Comparison of ENCODE assay signal across 8 cellular contexts in the genomic region with DNA sequence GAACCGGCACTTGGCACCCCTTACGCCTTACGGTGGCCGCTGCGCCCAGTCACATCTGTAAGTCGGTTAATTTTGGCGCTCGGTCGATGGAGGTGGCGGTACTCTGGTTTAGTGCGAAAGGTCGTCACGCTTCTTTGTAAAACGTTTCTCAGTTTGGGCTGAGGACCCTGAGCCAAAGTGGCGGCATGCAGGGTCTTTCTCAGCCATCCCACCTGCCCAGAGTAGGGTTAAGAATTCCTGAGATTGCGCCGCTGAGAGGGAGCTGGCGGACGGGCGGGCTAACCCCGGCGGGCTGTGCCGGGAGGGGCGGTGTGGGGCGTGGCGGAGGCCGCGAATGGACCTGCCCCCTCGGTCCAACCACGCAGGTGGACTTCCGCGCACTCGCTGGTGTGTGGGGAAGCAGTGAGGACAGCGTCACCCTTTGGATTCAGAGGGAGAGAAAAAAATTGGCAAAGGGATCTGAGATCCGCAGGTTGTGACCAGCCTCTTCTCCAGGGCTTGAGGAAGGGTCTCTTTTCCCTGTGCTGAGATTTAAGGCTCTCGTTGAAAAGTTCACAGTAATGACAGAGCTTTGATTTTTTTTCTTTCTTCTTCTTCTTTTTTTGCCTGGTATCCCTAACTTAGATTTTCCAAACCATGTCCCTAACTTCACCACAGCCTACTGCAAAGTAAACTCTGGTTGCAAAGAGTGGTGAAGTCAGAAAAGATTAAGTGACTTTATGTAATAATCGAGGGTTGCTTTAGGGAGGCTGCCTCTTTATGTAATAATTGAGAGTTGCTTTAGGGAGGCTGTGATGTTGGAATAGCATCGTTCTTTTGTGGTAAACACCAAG. TPM values are rescaled to one million over a fixed set of nuclear protein-coding genes. Genes with fewer than 3 reads are reported as not detected.
A peak's percentile ranks its signal among the peaks of the same experiment; 100 is the strongest.
DNase-seq lines count a peak whose midpoint lies in the region; ATAC-seq and TF ChIP-seq lines count a peak whose summit lies in the region.

No MANE protein-coding gene starts in this region.

- H3F3A ChIP-seq in OCI-LY1 (ENCODE audit: insufficient read depth, low read length) = no peaks in the 10 kb centered on the region

- DNase-seq in Daoy (ENCODE audit: low read depth) (peak; percentile 95), HuH-7.5 (ENCODE audit: low spot score) (peak; percentile 65), fibroblast of pulmonary artery (ENCODE audit: low read depth) (peak; percentile 81), natural killer cell (peak; percentile 64), stromal cell of bone marrow (ENCODE audit: low read depth) (peak; percentile 50)
- peak; percentile 63 for DNase-seq in activated T-helper 9 cell treated with anti-CD3 and anti-CD28 coated beads, Interleukin-2, amount 50 U/mL, for 16 hours (ENCODE audit: low read depth)

- ATAC-seq in GM21576 (IDR thresholded peaks at IDR 0.05; ENCODE audit: unreplicated experiment) (peak; percentile 64), natural killer cell (peak; percentile 35 to 60 (median 37))

- H3K4me1 Mint-ChIP-seq in natural killer cell = peaks cover 42 to 48% of the 10 kb centered on the region in 2 donors

- TF ChIP-seq CTCF in OCI-LY1 (IDR thresholded peaks at IDR 0.05; ENCODE audit: low read length) = no peak
- TF ChIP-seq CTCF in fibroblast of pulmonary artery (IDR thresholded peaks at IDR 0.05; ENCODE audit: low read length, missing control alignments) = peak; percentile 17
- TF ChIP-seq CTCF in natural killer cell (IDR thresholded peaks at IDR 0.05) = no peak

- H3K79me2 ChIP-seq in OCI-LY1 (ENCODE audit: insufficient read depth, low read length) = peaks cover 34% of the 10 kb centered on the region

- H3K4me3 Mint-ChIP-seq in natural killer cell = peak overlapping the region; percentile 100

- no peaks in the 10 kb centered on the region for H3K9me3 Mint-ChIP-seq in natural killer cell

- peak overlapping the region; percentile 70 for H3K27ac ChIP-seq in OCI-LY1 (ENCODE audit: low read depth, low read length, poor library complexity, severe bottlenecking)

- no peaks in the 10 kb centered on the region for H3K36me3 Mint-ChIP-seq in natural killer cell

- H2AFZ ChIP-seq in OCI-LY1 (ENCODE audit: low read length) = no peak overlapping the region

- no peaks in the 10 kb centered on the region for H3K27me3 ChIP-seq in OCI-LY1 (ENCODE audit: insufficient read depth, low read length)

- H3K4me3 ChIP-seq in OCI-LY1 (ENCODE audit: low read depth, low read length, poor library complexity, severe bottlenecking) (peak overlapping the region; percentile 62), fibroblast of pulmonary artery (replicated peaks; ENCODE audit: low read depth, low read length) (peak overlapping the region; percentile 87)

- H3K27me3 Mint-ChIP-seq in natural killer cell (ENCODE audit: low read depth in 2 of 2) = peaks cover 0 to 1% of the 10 kb centered on the region in 2 donors

- no peaks in the 10 kb centered on the region for H4K20me1 ChIP-seq in OCI-LY1 (ENCODE audit: insufficient read depth, low read length)

- H3K9me2 ChIP-seq in OCI-LY1 (ENCODE audit: low read depth, low read length) = no peaks in the 10 kb centered on the region

- no peaks in the 10 kb centered on the region for H3K9me3 ChIP-seq in OCI-LY1 (ENCODE audit: low read length)

- H3K27ac Mint-ChIP-seq in natural killer cell = peak overlapping the region; percentile 100

- no peaks in the 10 kb centered on the region for H3K36me3 ChIP-seq in OCI-LY1 (ENCODE audit: insufficient read depth, low read length)

- intact Hi-C loops in natural killer cell (cut with micrococcal nuclease) = loop anchor here (1.0 to 5.0 kb wide), 2 partner anchors 166 to 331 kb away; a partner anchor contains a TSS

- peak overlapping the region; percentile 57 for H3K9ac ChIP-seq in OCI-LY1 (ENCODE audit: low read length)

- peaks cover 39% of the 10 kb centered on the region for H3K4me1 ChIP-seq in OCI-LY1 (ENCODE audit: insufficient read depth, low read length, severe bottlenecking)

- H3K4me2 ChIP-seq in OCI-LY1 (ENCODE audit: low read length) = peak overlapping the region; percentile 72

RNA-seq across cellular contexts. Expression of a gene that starts 0.6 kb away (rescaled TPM):
- total RNA-seq in Daoy (2014; rRNA removed; shearing (Covaris generic)) = 11.5 TPM in 2 replicates
- total RNA-seq in natural killer cell = 10 to 100 TPM; 45.7 to 54.1 (median 50.2) TPM

Comparison
In these comparisons a context has a peak if more than half of its experiments do, and no peak if none do; other contexts are left out.
1. Peak in every context shown above with its lines: DNase-seq, ATAC-seq, H3K4me3 ChIP-seq and H3K27ac ChIP-seq.